Comparison of ENCODE assay signal across 12 cellular contexts in genomic region chr10:32049113-32049512, GRCh38. TPM values are rescaled to one million over a fixed set of nuclear protein-coding genes. Genes with fewer than 3 reads are reported as not detected.
DNase-seq lines count a peak whose midpoint lies in the region; ATAC-seq lines count a peak whose summit lies in the region.
"Had no signal": no experiment of that assay in that cellular context is flagged by ENCODE, and none has a peak within 500 bp of the region (broad histone marks: within the 10 kb centered on the region; RNA-seq: fewer than 3 reads in every experiment).

No MANE protein-coding gene starts in this region.

- no peaks in the 10 kb centered on the region for H3K27me3 Mint-ChIP-seq in activated T-cell treated with anti-CD3 and anti-CD28 coated beads, Interleukin-2, amount 50 U/mL, for 4 hours (ENCODE audit: low read depth)
- H3K27me3 Mint-ChIP-seq in activated naive CD8-positive, alpha-beta T cell treated with anti-CD3 and anti-CD28 coated beads, Interleukin-2, amount 50 U/mL, for 24 hours, result no peaks in the 10 kb centered on the region

- H3K4me3 ChIP-seq in subcutaneous abdominal adipose tissue (ENCODE audit: low read depth in 1 of 5, low read length in 5 of 5), result no peak overlapping the region
- H3K4me3 ChIP-seq in right cardiac atrium (ENCODE audit: low read length), result no peak overlapping the region

- no peak for DNase-seq in activated T-cell treated with anti-CD3 and anti-CD28 coated beads, Interleukin-2, amount 50 U/mL, for 4 hours
- DNase-seq in activated T-cell treated with anti-CD3 and anti-CD28 coated beads, Interleukin-2, amount 50 U/mL, for 48 hours, result no peak
- no peak for DNase-seq in activated naive CD8-positive, alpha-beta T cell treated with anti-CD3 and anti-CD28 coated beads, Interleukin-2, amount 50 U/mL, for 24 hours
- DNase-seq in kidney tubule cell (ENCODE audit: low spot score) (peak; percentile 73), right cardiac atrium (no peak)
- DNase-seq: left cardiac atrium; posterior cingulate gyrus; stimulated activated CD4-positive, alpha-beta T cell treated with anti-CD3 and anti-CD28 coated beads, Interleukin-4, amount 100 ng/mL, for 24 hours had no signal

- peaks cover 90% of the 10 kb centered on the region for H3K4me1 Mint-ChIP-seq in activated T-cell treated with anti-CD3 and anti-CD28 coated beads, Interleukin-2, amount 50 U/mL, for 4 hours (ENCODE audit: low read depth)
- H3K4me1 Mint-ChIP-seq in activated naive CD8-positive, alpha-beta T cell treated with anti-CD3 and anti-CD28 coated beads, Interleukin-2, amount 50 U/mL, for 24 hours, result peaks cover 89% of the 10 kb centered on the region

- peak overlapping the region; percentile 19 for H3K4me3 Mint-ChIP-seq in activated T-cell treated with anti-CD3 and anti-CD28 coated beads, Interleukin-2, amount 50 U/mL, for 4 hours
- H3K4me3 Mint-ChIP-seq in activated naive CD8-positive, alpha-beta T cell treated with anti-CD3 and anti-CD28 coated beads, Interleukin-2, amount 50 U/mL, for 24 hours, result no peak overlapping the region
- H3K4me3 Mint-ChIP-seq: activated T-helper 1 cell treated with anti-CD3 and anti-CD28 coated beads, Interleukin-12 subunit alpha, Interleukin-12 subunit beta, Interleukin-2, Interleukin-4 antibody, amounts not matched to agents 30 ng/mL and 10 ng/mL and 1 ng/mL, durations not matched to agents 14 hours and 24 hours and 36 hours had no signal

- H3K4me1 ChIP-seq in subcutaneous abdominal adipose tissue (ENCODE audit: control insufficient read depth in 5 of 5, insufficient read depth in 5 of 5, low read length in 5 of 5) (peaks cover 0 to 53% (median 45%) of the 10 kb centered on the region in 5 donors), right cardiac atrium (ENCODE audit: control insufficient read depth, insufficient read depth, low read length) (peaks cover 13% of the 10 kb centered on the region)

- H3K9me3 Mint-ChIP-seq in activated T-cell treated with anti-CD3 and anti-CD28 coated beads, Interleukin-2, amount 50 U/mL, for 4 hours, result no peaks in the 10 kb centered on the region
- H3K9me3 Mint-ChIP-seq in activated naive CD8-positive, alpha-beta T cell treated with anti-CD3 and anti-CD28 coated beads, Interleukin-2, amount 50 U/mL, for 24 hours, result no peaks in the 10 kb centered on the region
- H3K9me3 Mint-ChIP-seq: activated T-helper 1 cell treated with anti-CD3 and anti-CD28 coated beads, Interleukin-12 subunit alpha, Interleukin-12 subunit beta, Interleukin-2, Interleukin-4 antibody, amounts not matched to agents 30 ng/mL and 10 ng/mL and 1 ng/mL, durations not matched to agents 14 hours and 24 hours and 36 hours had no signal

- peak overlapping the region; percentile 30 for H3K27ac Mint-ChIP-seq in activated naive CD8-positive, alpha-beta T cell treated with anti-CD3 and anti-CD28 coated beads, Interleukin-2, amount 50 U/mL, for 24 hours
- H3K27ac Mint-ChIP-seq: activated T-helper 1 cell treated with anti-CD3 and anti-CD28 coated beads, Interleukin-12 subunit alpha, Interleukin-12 subunit beta, Interleukin-2, Interleukin-4 antibody, amounts not matched to agents 30 ng/mL and 10 ng/mL and 1 ng/mL, durations not matched to agents 14 hours and 24 hours and 36 hours had no signal

- ATAC-seq in activated T-cell treated with anti-CD3 and anti-CD28 coated beads, Interleukin-2, amount 50 U/mL, for 4 hours, result peak; percentile 37 to 50
- peak; percentile 40 for ATAC-seq in activated naive CD8-positive, alpha-beta T cell treated with anti-CD3 and anti-CD28 coated beads, Interleukin-2, amount 50 U/mL, for 24 hours
- ATAC-seq in GM19324 (IDR thresholded peaks at IDR 0.05; ENCODE audit: low FRiP score, unreplicated experiment), result no peak
- no peak for ATAC-seq in GM18868 (IDR thresholded peaks at IDR 0.05; ENCODE audit: unreplicated experiment)
- no peak for ATAC-seq in right cardiac atrium
- ATAC-seq: left cardiac atrium had no signal

- H3K36me3 ChIP-seq in subcutaneous abdominal adipose tissue (ENCODE audit: control insufficient read depth in 5 of 5, insufficient read depth in 5 of 5, low read length in 5 of 5), result peaks cover 21 to 37% (median 31%) of the 10 kb centered on the region in 5 donors

- intact Hi-C loops in right cardiac atrium (cut with DNase I), result no loop called here

- peaks cover 39% of the 10 kb centered on the region for H3K36me3 Mint-ChIP-seq in activated T-cell treated with anti-CD3 and anti-CD28 coated beads, Interleukin-2, amount 50 U/mL, for 4 hours (ENCODE audit: insufficient read depth)
- H3K36me3 Mint-ChIP-seq in activated naive CD8-positive, alpha-beta T cell treated with anti-CD3 and anti-CD28 coated beads, Interleukin-2, amount 50 U/mL, for 24 hours (ENCODE audit: low read depth), result peaks cover 59% of the 10 kb centered on the region

- 62% methylated on average over 4 of the region's 4 CpGs for WGBS in right cardiac atrium

- no peak overlapping the region for H3K9ac ChIP-seq in subcutaneous abdominal adipose tissue (ENCODE audit: low read length in 5 of 5)

- H3K9me3 ChIP-seq in subcutaneous abdominal adipose tissue (ENCODE audit: control insufficient read depth in 5 of 5, low read length in 5 of 5), result no peaks in the 10 kb centered on the region
- no peaks in the 10 kb centered on the region for H3K9me3 ChIP-seq in right cardiac atrium (ENCODE audit: control insufficient read depth, low read length)

- H3K27ac ChIP-seq in subcutaneous abdominal adipose tissue (ENCODE audit: low read depth, low read length) (peak overlapping the region; percentile 27), right cardiac atrium (ENCODE audit: low read length) (no peak overlapping the region)

- H3K27me3 ChIP-seq in subcutaneous abdominal adipose tissue (ENCODE audit: control insufficient read depth in 5 of 5, insufficient read depth in 4 of 5, low read length in 5 of 5) (no peaks in the 10 kb centered on the region), right cardiac atrium (ENCODE audit: control insufficient read depth, insufficient read depth) (no peaks in the 10 kb centered on the region)

RNA-seq across cellular contexts. Expression of gene KIF5B, which starts 7.1 kb away (rescaled TPM):
- 10 to 100 TPM; 79.1 to 89.8 (median 81.9) TPM for total RNA-seq in activated T-cell treated with anti-CD3 and anti-CD28 coated beads, Interleukin-2, amount 50 U/mL, for 4 hours
- 100 to 1,000 TPM; 134 to 169 (median 144) TPM for total RNA-seq in right cardiac atrium
- 60.3 TPM for polyA plus RNA-seq in right cardiac atrium

Comparison
In these comparisons a context has a peak if more than half of its experiments do, and no peak if none do; other contexts are left out.
1. ATAC-seq: peak in activated T-cell treated with anti-CD3 and anti-CD28 coated beads, Interleukin-2, amount 50 U/mL, for 4 hours (2 of 2) and activated naive CD8-positive, alpha-beta T cell treated with anti-CD3 and anti-CD28 coated beads, Interleukin-2, amount 50 U/mL, for 24 hours (single experiment); none in GM19324 (single experiment), GM18868 (single experiment) and right cardiac atrium (0 of 2).